ENCODE assay signal across 17 cellular contexts in the genomic region with DNA sequence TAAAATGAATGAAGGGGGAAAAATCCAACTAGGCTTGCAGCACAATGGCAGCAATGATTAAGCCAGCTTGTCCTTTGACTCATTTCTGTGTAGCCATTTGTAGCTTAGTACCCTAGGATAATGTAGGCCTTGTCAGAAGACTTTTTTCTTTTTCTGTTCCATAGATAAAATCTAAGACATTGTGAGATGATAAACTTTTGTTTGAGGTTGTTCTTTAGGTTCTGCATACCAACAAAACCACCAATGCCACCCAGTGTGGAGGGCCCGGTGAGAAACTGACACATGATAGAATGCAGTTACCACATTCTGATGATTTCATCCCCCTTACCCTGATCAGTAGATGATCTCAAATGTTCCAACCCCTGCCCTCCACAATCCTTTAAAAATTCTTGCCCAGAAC. TPM values are rescaled to one million over a fixed set of nuclear protein-coding genes. Genes with fewer than 3 reads are reported as not detected.
A peak's percentile ranks its signal among the peaks of the same experiment; 100 is the strongest.
DNase-seq lines count a peak whose midpoint lies in the region; ATAC-seq and TF ChIP-seq lines count a peak whose summit lies in the region.
"Had no signal": no experiment of that assay in that cellular context is flagged by ENCODE, and none has a peak within 500 bp of the region (broad histone marks: within the 10 kb centered on the region; RNA-seq: fewer than 3 reads in every experiment).

No MANE protein-coding gene starts in this region.

- H3K4me3 Mint-ChIP-seq in activated naive CD4-positive, alpha-beta T cell treated with anti-CD3 and anti-CD28 coated beads for 36 hours, result no peak overlapping the region
- H3K4me3 Mint-ChIP-seq in activated T-cell treated with anti-CD3 and anti-CD28 coated beads, Interleukin-2, amount 50 U/mL, for 4 hours, result no peak overlapping the region
- peak overlapping the region; percentile 32 to 68 (median 55) for H3K4me3 Mint-ChIP-seq in immature natural killer cell
- peak overlapping the region; percentile 60 for H3K4me3 Mint-ChIP-seq in stimulated activated naive CD8-positive, alpha-beta T cell treated with anti-CD3 and anti-CD28 coated beads, Interleukin-15, Interleukin-2, amounts not matched to agents 100 ng/mL and 50 ng/mL, for 24 hours
- H3K4me3 Mint-ChIP-seq in activated CD4-positive, alpha-beta T cell treated with anti-CD3 and anti-CD28 coated beads, Interleukin-2, amount 10 ng/mL, durations not matched to agents 7 days and 5 days, result no peak overlapping the region
- H3K4me3 Mint-ChIP-seq: H9, neural crest cell, T-helper 17 cell had no signal

- intact Hi-C loops in activated naive CD4-positive, alpha-beta T cell treated with anti-CD3 and anti-CD28 coated beads for 36 hours (cut with micrococcal nuclease), result loop anchor here (5.0 kb wide), 1 partner anchor 871 kb away; the partner anchor contains the start of gene SMIM10L1

- H3K9me3 Mint-ChIP-seq in activated naive CD4-positive, alpha-beta T cell treated with anti-CD3 and anti-CD28 coated beads, Interleukin-2, amount 50 U/mL, for 72 hours, result peaks cover 0 to 11% of the 10 kb centered on the region in 2 donors
- peaks cover 3% of the 10 kb centered on the region for H3K9me3 Mint-ChIP-seq in activated naive CD4-positive, alpha-beta T cell treated with anti-CD3 and anti-CD28 coated beads for 36 hours
- H3K9me3 Mint-ChIP-seq in activated T-cell treated with anti-CD3 and anti-CD28 coated beads, Interleukin-2, amount 50 U/mL, for 4 hours, result no peaks in the 10 kb centered on the region
- H3K9me3 Mint-ChIP-seq in immature natural killer cell, result no peaks in the 10 kb centered on the region
- peaks cover 4% of the 10 kb centered on the region for H3K9me3 Mint-ChIP-seq in stimulated activated naive CD8-positive, alpha-beta T cell treated with anti-CD3 and anti-CD28 coated beads, Interleukin-15, Interleukin-2, amounts not matched to agents 100 ng/mL and 50 ng/mL, for 24 hours
- H3K9me3 Mint-ChIP-seq in activated CD4-positive, alpha-beta T cell treated with anti-CD3 and anti-CD28 coated beads, Interleukin-2, amount 10 ng/mL, durations not matched to agents 7 days and 5 days, result peaks cover 14% of the 10 kb centered on the region

- peaks cover 46% of the 10 kb centered on the region for H3K4me1 Mint-ChIP-seq in activated naive CD4-positive, alpha-beta T cell treated with anti-CD3 and anti-CD28 coated beads for 36 hours (ENCODE audit: low read depth)
- peaks cover 47% of the 10 kb centered on the region for H3K4me1 Mint-ChIP-seq in activated T-cell treated with anti-CD3 and anti-CD28 coated beads, Interleukin-2, amount 50 U/mL, for 4 hours (ENCODE audit: low read depth)
- H3K4me1 Mint-ChIP-seq in immature natural killer cell, result peaks cover 85 to 97% of the 10 kb centered on the region in 2 donors
- H3K4me1 Mint-ChIP-seq in stimulated activated naive CD8-positive, alpha-beta T cell treated with anti-CD3 and anti-CD28 coated beads, Interleukin-15, Interleukin-2, amounts not matched to agents 100 ng/mL and 50 ng/mL, for 24 hours (ENCODE audit: low read depth), result peaks cover 79% of the 10 kb centered on the region
- H3K4me1 Mint-ChIP-seq in activated CD4-positive, alpha-beta T cell treated with anti-CD3 and anti-CD28 coated beads, Interleukin-2, amount 10 ng/mL, durations not matched to agents 7 days and 5 days, result peaks cover 26% of the 10 kb centered on the region
- H3K4me1 Mint-ChIP-seq: neural crest cell had no signal

- peaks cover 5% of the 10 kb centered on the region for H3K27me3 Mint-ChIP-seq in activated naive CD4-positive, alpha-beta T cell treated with anti-CD3 and anti-CD28 coated beads for 36 hours (ENCODE audit: low read depth)
- H3K27me3 Mint-ChIP-seq in activated T-cell treated with anti-CD3 and anti-CD28 coated beads, Interleukin-2, amount 50 U/mL, for 4 hours (ENCODE audit: low read depth), result no peaks in the 10 kb centered on the region
- H3K27me3 Mint-ChIP-seq in immature natural killer cell (ENCODE audit: low read depth in 3 of 3), result peaks cover 3 to 20% (median 11%) of the 10 kb centered on the region in 3 donors
- H3K27me3 Mint-ChIP-seq in stimulated activated naive CD8-positive, alpha-beta T cell treated with anti-CD3 and anti-CD28 coated beads, Interleukin-15, Interleukin-2, amounts not matched to agents 100 ng/mL and 50 ng/mL, for 24 hours, result peaks cover 3% of the 10 kb centered on the region
- peaks cover 13% of the 10 kb centered on the region for H3K27me3 Mint-ChIP-seq in activated CD4-positive, alpha-beta T cell treated with anti-CD3 and anti-CD28 coated beads, Interleukin-2, amount 10 ng/mL, durations not matched to agents 7 days and 5 days

- no peak for DNase-seq in activated naive CD4-positive, alpha-beta T cell treated with anti-CD3 and anti-CD28 coated beads, Interleukin-2, amount 50 U/mL, for 72 hours (ENCODE audit: low spot score in 2 of 2)
- DNase-seq in activated naive CD4-positive, alpha-beta T cell treated with anti-CD3 and anti-CD28 coated beads for 36 hours, result no peak
- DNase-seq in activated T-cell treated with anti-CD3 and anti-CD28 coated beads, Interleukin-2, amount 50 U/mL, for 4 hours, result no peak
- peak in 1 of 3 donors; percentile 43 for DNase-seq in immature natural killer cell
- no peak for DNase-seq in omental fat pad (ENCODE audit: low spot score)
- no peak for DNase-seq in SK-N-DZ (ENCODE audit: low spot score)
- DNase-seq in activated CD4-positive, alpha-beta T cell treated with anti-CD3 and anti-CD28 coated beads, Interleukin-2, amount 10 ng/mL, durations not matched to agents 7 days and 5 days, result no peak
- DNase-seq: activated CD4-positive, alpha-beta T cell treated with anti-CD3 and anti-CD28 coated beads, Interleukin-2, amount 50 U/mL, for 4 hours; amniotic stem cell; dermis blood vessel endothelial cell; H9; NCI-H510A; Peyer's patch; right cardiac atrium; T-helper 17 cell had no signal

- POLR2A ChIA-PET in activated CD4-positive, alpha-beta T cell treated with anti-CD3 and anti-CD28 coated beads, Interleukin-2, amount 10 ng/mL, durations not matched to agents 7 days and 5 days (lab: Charles Lee), result no interaction called here

- H3K36me3 Mint-ChIP-seq in activated naive CD4-positive, alpha-beta T cell treated with anti-CD3 and anti-CD28 coated beads, Interleukin-2, amount 50 U/mL, for 72 hours, result peaks cover 0 to 28% of the 10 kb centered on the region in 2 donors
- no peaks in the 10 kb centered on the region for H3K36me3 Mint-ChIP-seq in activated naive CD4-positive, alpha-beta T cell treated with anti-CD3 and anti-CD28 coated beads for 36 hours (ENCODE audit: low read depth)
- H3K36me3 Mint-ChIP-seq in activated T-cell treated with anti-CD3 and anti-CD28 coated beads, Interleukin-2, amount 50 U/mL, for 4 hours (ENCODE audit: insufficient read depth), result no peaks in the 10 kb centered on the region
- H3K36me3 Mint-ChIP-seq in immature natural killer cell, result no peaks in the 10 kb centered on the region
- H3K36me3 Mint-ChIP-seq in stimulated activated naive CD8-positive, alpha-beta T cell treated with anti-CD3 and anti-CD28 coated beads, Interleukin-15, Interleukin-2, amounts not matched to agents 100 ng/mL and 50 ng/mL, for 24 hours (ENCODE audit: low read depth), result peaks cover 11% of the 10 kb centered on the region
- no peaks in the 10 kb centered on the region for H3K36me3 Mint-ChIP-seq in activated CD4-positive, alpha-beta T cell treated with anti-CD3 and anti-CD28 coated beads, Interleukin-2, amount 10 ng/mL, durations not matched to agents 7 days and 5 days (ENCODE audit: low read depth)

- no peak for TF ChIP-seq CTCF in omental fat pad (IDR thresholded peaks at IDR 0.05)

- peak overlapping the region in 1 of 2 donors; percentile 44 for H3K27ac Mint-ChIP-seq in activated naive CD4-positive, alpha-beta T cell treated with anti-CD3 and anti-CD28 coated beads, Interleukin-2, amount 50 U/mL, for 72 hours
- no peak overlapping the region for H3K27ac Mint-ChIP-seq in activated naive CD4-positive, alpha-beta T cell treated with anti-CD3 and anti-CD28 coated beads for 36 hours
- peak overlapping the region; percentile 82 to 95 (median 88) for H3K27ac Mint-ChIP-seq in immature natural killer cell
- H3K27ac Mint-ChIP-seq in stimulated activated naive CD8-positive, alpha-beta T cell treated with anti-CD3 and anti-CD28 coated beads, Interleukin-15, Interleukin-2, amounts not matched to agents 100 ng/mL and 50 ng/mL, for 24 hours, result peak overlapping the region; percentile 95
- H3K27ac Mint-ChIP-seq in activated CD4-positive, alpha-beta T cell treated with anti-CD3 and anti-CD28 coated beads, Interleukin-2, amount 10 ng/mL, durations not matched to agents 7 days and 5 days, result no peak overlapping the region
- H3K27ac Mint-ChIP-seq: H9, T-helper 17 cell had no signal

- CTCF ChIA-PET in activated naive CD4-positive, alpha-beta T cell treated with anti-CD3 and anti-CD28 coated beads for 36 hours (lab: Charles Lee), result interaction anchor here (0.8 kb wide), 1 partner anchor 66 kb away, joined by 3 read pairs; no protein-coding TSS in a partner anchor
- CTCF ChIA-PET in activated CD4-positive, alpha-beta T cell treated with anti-CD3 and anti-CD28 coated beads, Interleukin-2, amount 10 ng/mL, durations not matched to agents 7 days and 5 days (lab: Charles Lee), result no interaction called here

- peak; percentile 7 to 71 for ATAC-seq in activated naive CD4-positive, alpha-beta T cell treated with anti-CD3 and anti-CD28 coated beads, Interleukin-2, amount 50 U/mL, for 72 hours
- peak; percentile 46 to 49 for ATAC-seq in activated T-cell treated with anti-CD3 and anti-CD28 coated beads, Interleukin-2, amount 50 U/mL, for 4 hours
- ATAC-seq in omental fat pad (ENCODE audit: low FRiP score), result no peak
- ATAC-seq: right cardiac atrium, T-helper 17 cell had no signal

RNA-seq across cellular contexts. Expression of gene KLRD1, which starts 6.6 kb away (rescaled TPM):
- total RNA-seq in activated naive CD4-positive, alpha-beta T cell treated with anti-CD3 and anti-CD28 coated beads, Interleukin-2, amount 50 U/mL, for 72 hours, result under 1 TPM; 0.27 to 0.89 TPM
- total RNA-seq in activated naive CD4-positive, alpha-beta T cell treated with anti-CD3 and anti-CD28 coated beads for 36 hours, result under 1 TPM in 1 of 2 experiments, not detected in 1; 0.81 TPM
- total RNA-seq in activated T-cell treated with anti-CD3 and anti-CD28 coated beads, Interleukin-2, amount 50 U/mL, for 4 hours, result 10 to 100 TPM in 1 of 3 donors, 1 to 10 TPM in 2; 6.9 to 17.7 (median 7.2) TPM
- polyA plus RNA-seq in immature natural killer cell, result 1,000 to 10,000 TPM; 1,034 to 1,330 (median 1,098) TPM
- 1 to 10 TPM; 2.2 to 4.6 (median 3.1) TPM for total RNA-seq in omental fat pad
- 0.09 and 0.27 TPM in 2 replicates for polyA plus RNA-seq in SK-N-DZ (2014; cell fraction: cytosol; rRNA removed)
- not detected in 2 replicates for polyA plus RNA-seq in SK-N-DZ (2014; cell fraction: nucleus; rRNA removed)
- total RNA-seq in activated CD4-positive, alpha-beta T cell treated with anti-CD3 and anti-CD28 coated beads, Interleukin-2, amount 10 ng/mL, durations not matched to agents 7 days and 5 days, result under 1 TPM in 1 of 2 experiments, not detected in 1; 0.27 TPM
- total RNA-seq: H9 had no signal

Comparison
In these comparisons a context has a peak if more than half of its experiments do, and no peak if none do; other contexts are left out.
1. H3K27ac Mint-ChIP-seq: peak in immature natural killer cell (6 of 6) and stimulated activated naive CD8-positive, alpha-beta T cell treated with anti-CD3 and anti-CD28 coated beads, Interleukin-15, Interleukin-2, amounts not matched to agents 100 ng/mL and 50 ng/mL, for 24 hours (single experiment); none in activated naive CD4-positive, alpha-beta T cell treated with anti-CD3 and anti-CD28 coated beads for 36 hours (single experiment) and activated CD4-positive, alpha-beta T cell treated with anti-CD3 and anti-CD28 coated beads, Interleukin-2, amount 10 ng/mL, durations not matched to agents 7 days and 5 days (single experiment).
2. H3K4me3 Mint-ChIP-seq: peak in immature natural killer cell (5 of 5) and stimulated activated naive CD8-positive, alpha-beta T cell treated with anti-CD3 and anti-CD28 coated beads, Interleukin-15, Interleukin-2, amounts not matched to agents 100 ng/mL and 50 ng/mL, for 24 hours (single experiment); none in activated naive CD4-positive, alpha-beta T cell treated with anti-CD3 and anti-CD28 coated beads for 36 hours (single experiment), activated T-cell treated with anti-CD3 and anti-CD28 coated beads, Interleukin-2, amount 50 U/mL, for 4 hours (single experiment) and activated CD4-positive, alpha-beta T cell treated with anti-CD3 and anti-CD28 coated beads, Interleukin-2, amount 10 ng/mL, durations not matched to agents 7 days and 5 days (single experiment).